ENCODE assay signal across 9 cellular contexts in genomic region chr7:40329601-40330153, GRCh38.
A peak's percentile ranks its signal among the peaks of the same experiment; 100 is the strongest.
DNase-seq lines count a peak whose midpoint lies in the region; ATAC-seq and TF ChIP-seq lines count a peak whose summit lies in the region.
"Had no signal": no experiment of that assay in that cellular context is flagged by ENCODE, and none has a peak within 500 bp of the region (broad histone marks: within the 10 kb centered on the region; RNA-seq: fewer than 3 reads in every experiment).

No MANE protein-coding gene starts in this region.

- intact Hi-C loops in activated CD8-positive, alpha-beta T cell treated with anti-CD3 and anti-CD28 coated beads for 36 hours (cut with micrococcal nuclease): loop anchor here (2.0 to 10.0 kb wide), 2 partner anchors 275 to 375 kb away; no protein-coding TSS in a partner anchor
- intact Hi-C loops in colonic mucosa (cut with DNase I) (loop anchor here (5.0 kb wide), 1 partner anchor 1368 kb away; no protein-coding TSS in a partner anchor), lower lobe of right lung (cut with DNase I) (no loop called here)

- CTCF ChIA-PET in activated CD8-positive, alpha-beta T cell treated with anti-CD3 and anti-CD28 coated beads for 36 hours (lab: Charles Lee): interaction anchor here (1.2 to 2.6 kb wide), 3 partner anchors 275 to 1376 kb away, joined by 3 to 9 read pairs (median 3); no protein-coding TSS in a partner anchor
- CTCF ChIA-PET in activated CD8-positive, alpha-beta T cell treated with anti-CD3 and anti-CD28 coated beads, Interleukin-2, amount 10 ng/mL, durations not matched to agents 7 days and 5 days (lab: Charles Lee): no interaction called here

- no peaks in the 10 kb centered on the region for H3K27me3 Mint-ChIP-seq in activated CD8-positive, alpha-beta T cell treated with anti-CD3 and anti-CD28 coated beads for 36 hours
- H3K27me3 Mint-ChIP-seq in activated CD8-positive, alpha-beta T cell treated with anti-CD3 and anti-CD28 coated beads, Interleukin-2, amount 10 ng/mL, durations not matched to agents 7 days and 5 days (ENCODE audit: low read depth): no peaks in the 10 kb centered on the region
- H3K27me3 Mint-ChIP-seq: activated naive CD8-positive, alpha-beta T cell treated with anti-CD3 and anti-CD28 coated beads, Interleukin-2, amount 10 ng/mL, durations not matched to agents 7 days and 5 days had no signal

- TF ChIP-seq CTCF in activated CD8-positive, alpha-beta T cell treated with anti-CD3 and anti-CD28 coated beads for 36 hours (IDR thresholded peaks at IDR 0.05): peak; percentile 79
- TF ChIP-seq CTCF in colonic mucosa (IDR thresholded peaks at IDR 0.05): peak; percentile 65
- peak; percentile 73 for TF ChIP-seq CTCF in lower lobe of right lung (IDR thresholded peaks at IDR 0.05)

- H3K27me3 ChIP-seq in colonic mucosa: no peaks in the 10 kb centered on the region
- no peaks in the 10 kb centered on the region for H3K27me3 ChIP-seq in lower lobe of right lung (ENCODE audit: low read depth)

- H3K9me3 Mint-ChIP-seq in activated CD8-positive, alpha-beta T cell treated with anti-CD3 and anti-CD28 coated beads for 36 hours: no peaks in the 10 kb centered on the region
- no peaks in the 10 kb centered on the region for H3K9me3 Mint-ChIP-seq in activated CD8-positive, alpha-beta T cell treated with anti-CD3 and anti-CD28 coated beads, Interleukin-2, amount 10 ng/mL, durations not matched to agents 7 days and 5 days (ENCODE audit: insufficient read depth)
- H3K9me3 Mint-ChIP-seq: activated naive CD8-positive, alpha-beta T cell treated with anti-CD3 and anti-CD28 coated beads, Interleukin-2, amount 10 ng/mL, durations not matched to agents 7 days and 5 days had no signal

- H3K27ac ChIP-seq in colonic mucosa (no peak overlapping the region), lower lobe of right lung (no peak overlapping the region)

- no peak for ATAC-seq in activated CD8-positive, alpha-beta T cell treated with anti-CD3 and anti-CD28 coated beads for 36 hours
- ATAC-seq in activated CD8-positive, alpha-beta T cell treated with anti-CD3 and anti-CD28 coated beads, Interleukin-2, amount 10 ng/mL, durations not matched to agents 7 days and 5 days: no peak
- ATAC-seq in HG03442 (IDR thresholded peaks at IDR 0.05; ENCODE audit: unreplicated experiment) (peak; percentile 58), lower lobe of right lung (peak in 1 of 2 donors; percentile 76)

- POLR2A ChIA-PET in activated CD8-positive, alpha-beta T cell treated with anti-CD3 and anti-CD28 coated beads for 36 hours (lab: Charles Lee): no interaction called here
- POLR2A ChIA-PET in activated CD8-positive, alpha-beta T cell treated with anti-CD3 and anti-CD28 coated beads, Interleukin-2, amount 10 ng/mL, durations not matched to agents 7 days and 5 days (lab: Charles Lee): no interaction called here

- H3K4me3 ChIP-seq in colonic mucosa (no peak overlapping the region), lower lobe of right lung (no peak overlapping the region)

- DNase-seq in activated CD8-positive, alpha-beta T cell treated with anti-CD3 and anti-CD28 coated beads for 36 hours: no peak
- no peak for DNase-seq in activated CD8-positive, alpha-beta T cell treated with anti-CD3 and anti-CD28 coated beads, Interleukin-2, amount 10 ng/mL, durations not matched to agents 7 days and 5 days
- DNase-seq in NOMO-1 treated with DMSO at 0.1 percent for 48 hours (lab: John Stamatoyannopoulos, UW; ENCODE audit: unreplicated experiment) (peak; percentile 56), colonic mucosa (no peak), lower lobe of right lung (no peak), ureter (ENCODE audit: low spot score) (no peak)
- DNase-seq in activated naive CD4-positive, alpha-beta T cell treated with Interleukin-2 at 50 U/mL for 16 hours: no peak
- DNase-seq: activated naive CD8-positive, alpha-beta T cell treated with anti-CD3 and anti-CD28 coated beads, Interleukin-2, amount 10 ng/mL, durations not matched to agents 7 days and 5 days had no signal

- H3K4me1 Mint-ChIP-seq in activated CD8-positive, alpha-beta T cell treated with anti-CD3 and anti-CD28 coated beads for 36 hours (ENCODE audit: low read depth): no peaks in the 10 kb centered on the region
- H3K4me1 Mint-ChIP-seq in activated CD8-positive, alpha-beta T cell treated with anti-CD3 and anti-CD28 coated beads, Interleukin-2, amount 10 ng/mL, durations not matched to agents 7 days and 5 days (ENCODE audit: low read depth): no peaks in the 10 kb centered on the region

- peak overlapping the region in 1 of 2 donors; percentile 1 for H3K9ac ChIP-seq in colonic mucosa (ENCODE audit: low read depth in 2 of 2, low read length in 2 of 2)

- H3K36me3 ChIP-seq in colonic mucosa (no peaks in the 10 kb centered on the region), lower lobe of right lung (no peaks in the 10 kb centered on the region)

- H3K9me3 ChIP-seq in colonic mucosa: no peaks in the 10 kb centered on the region
- H3K9me3 ChIP-seq in lower lobe of right lung: no peaks in the 10 kb centered on the region

- H3K4me3 Mint-ChIP-seq in activated CD8-positive, alpha-beta T cell treated with anti-CD3 and anti-CD28 coated beads for 36 hours: no peak overlapping the region
- H3K4me3 Mint-ChIP-seq in activated CD8-positive, alpha-beta T cell treated with anti-CD3 and anti-CD28 coated beads, Interleukin-2, amount 10 ng/mL, durations not matched to agents 7 days and 5 days: no peak overlapping the region
- H3K4me3 Mint-ChIP-seq: activated naive CD8-positive, alpha-beta T cell treated with anti-CD3 and anti-CD28 coated beads, Interleukin-2, amount 10 ng/mL, durations not matched to agents 7 days and 5 days had no signal

- H3K27ac Mint-ChIP-seq in activated CD8-positive, alpha-beta T cell treated with anti-CD3 and anti-CD28 coated beads for 36 hours: no peak overlapping the region
- no peak overlapping the region for H3K27ac Mint-ChIP-seq in activated CD8-positive, alpha-beta T cell treated with anti-CD3 and anti-CD28 coated beads, Interleukin-2, amount 10 ng/mL, durations not matched to agents 7 days and 5 days
- H3K27ac Mint-ChIP-seq: activated naive CD8-positive, alpha-beta T cell treated with anti-CD3 and anti-CD28 coated beads, Interleukin-2, amount 10 ng/mL, durations not matched to agents 7 days and 5 days had no signal

- no peaks in the 10 kb centered on the region for H3K36me3 Mint-ChIP-seq in activated CD8-positive, alpha-beta T cell treated with anti-CD3 and anti-CD28 coated beads for 36 hours (ENCODE audit: low read depth)
- H3K36me3 Mint-ChIP-seq in activated CD8-positive, alpha-beta T cell treated with anti-CD3 and anti-CD28 coated beads, Interleukin-2, amount 10 ng/mL, durations not matched to agents 7 days and 5 days (ENCODE audit: low read depth): no peaks in the 10 kb centered on the region
- H3K36me3 Mint-ChIP-seq: activated naive CD8-positive, alpha-beta T cell treated with anti-CD3 and anti-CD28 coated beads, Interleukin-2, amount 10 ng/mL, durations not matched to agents 7 days and 5 days had no signal

- peaks cover 6% of the 10 kb centered on the region for H3K4me1 ChIP-seq in colonic mucosa
- no peaks in the 10 kb centered on the region for H3K4me1 ChIP-seq in lower lobe of right lung
